1 cellular context compared by ENCODE assay signal in the genomic region with DNA sequence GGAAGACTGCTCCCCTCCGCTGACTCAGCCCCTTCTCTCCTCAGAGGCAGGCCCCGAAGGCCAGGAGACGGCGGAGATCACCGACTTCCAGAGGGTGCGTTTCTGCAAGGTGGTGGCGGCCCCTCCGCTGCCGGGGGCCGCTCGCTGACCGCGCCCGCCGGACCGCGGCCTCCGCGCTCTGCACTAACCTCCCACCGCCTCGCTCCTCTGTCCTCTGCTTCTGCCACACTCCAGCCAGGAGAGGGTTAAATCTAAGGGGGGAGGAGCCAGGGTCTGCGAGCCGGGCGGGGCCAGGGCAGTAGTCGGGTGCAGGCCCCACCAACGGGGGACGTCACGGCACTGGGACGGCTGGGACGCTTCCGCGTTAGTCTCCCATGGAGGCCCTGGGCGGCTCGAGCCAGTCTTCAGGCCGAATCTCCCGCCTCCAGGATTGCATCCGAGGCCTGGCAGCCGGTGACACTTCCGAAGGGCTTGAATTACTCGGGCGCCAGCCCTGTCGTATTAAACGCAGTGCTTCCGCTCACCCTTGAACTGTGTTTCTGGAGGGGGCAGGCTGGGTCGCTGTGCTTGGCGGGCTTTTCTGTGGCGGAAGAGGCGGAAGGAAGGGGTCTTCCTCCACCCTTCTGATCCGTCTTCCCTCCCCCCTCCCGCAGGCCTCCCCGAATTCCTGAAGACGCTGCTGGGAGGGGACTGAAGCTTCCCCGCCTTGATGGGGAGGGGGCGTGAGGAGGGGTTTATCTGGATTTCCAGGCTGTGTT.
A peak's percentile ranks its signal among the peaks of the same experiment; 100 is the strongest.
TF ChIP-seq lines count a peak whose summit lies in the region.

No MANE protein-coding gene starts in this region.

TF ChIP-seq in H1, 55 proteins besides CTCF, POLR2A, EP300 and RAD21:
- TF ChIP-seq JUN (IDR thresholded peaks at IDR 0.05; ENCODE audit: low read depth, low read length) (no peak), SIRT6 (IDR thresholded peaks at IDR 0.05; ENCODE audit: low read length) (no peak), TAF7 (optimal IDR thresholded peaks at IDR 0.05; ENCODE audit: borderline replicate concordance, low read depth, low read length) (peak; percentile 68), TCF12 (IDR thresholded peaks at IDR 0.05; ENCODE audit: low read depth, low read length) (no peak), PHF8 (conservative IDR thresholded peaks at IDR 0.05; ENCODE audit: low read depth, low read length) (peak; percentile 72), MAFK (IDR thresholded peaks at IDR 0.05; ENCODE audit: low read depth, low read length) (no peak), TEAD4 (IDR thresholded peaks at IDR 0.05; ENCODE audit: low read depth, low read length) (no peak), GABPA (IDR thresholded peaks at IDR 0.05; ENCODE audit: borderline replicate concordance, insufficient read depth, low read length) (0 out of 2 replicates have a peak, but pooled peaks have one; percentile 64), SIN3A (conservative IDR thresholded peaks at IDR 0.05 in 1 of 2, IDR thresholded peaks at IDR 0.05 in 1 of 2; ENCODE audit: low read depth in 1 of 2, low read length in 2 of 2) (peak; percentile 60 to 90; a peak in 2 of 4 replicates), SAP30 (IDR thresholded peaks at IDR 0.05; ENCODE audit: insufficient read depth, insufficient replicate concordance, low read length) (peak; percentile 94), ATF2 (IDR thresholded peaks at IDR 0.05; ENCODE audit: low read length) (0 out of 2 replicates have a peak, but pooled peaks have one; percentile 9), CREB1 (IDR thresholded peaks at IDR 0.05) (peak; percentile 77), YY1 (IDR thresholded peaks at IDR 0.05; ENCODE audit: low read depth, low read length) (no peak), JUND (IDR thresholded peaks at IDR 0.05; ENCODE audit: low read length) (no peak), EZH2 (IDR thresholded peaks at IDR 0.05; ENCODE audit: low read depth, low read length, severe bottlenecking) (no peak), NRF1 (IDR thresholded peaks at IDR 0.05; ENCODE audit: low read depth, low read length) (no peak), FOSL1 (IDR thresholded peaks at IDR 0.05; ENCODE audit: insufficient read depth, low read depth, low read length) (no peak), HDAC6 (IDR thresholded peaks at IDR 0.05; ENCODE audit: low read depth, low read length) (no peak), BCL11A (IDR thresholded peaks at IDR 0.05; ENCODE audit: low read depth in 2 of 2, low read length in 2 of 2) (no peak), RNF2 (IDR thresholded peaks at IDR 0.05; ENCODE audit: borderline replicate concordance, low read depth, low read length, missing control alignments, poor library complexity, severe bottlenecking) (no peak), GTF2F1 (IDR thresholded peaks at IDR 0.05; ENCODE audit: borderline replicate concordance, low read depth, low read length) (no peak), ZNF274 (IDR thresholded peaks at IDR 0.05; ENCODE audit: borderline replicate concordance, extremely low read depth, low read length) (no peak), KDM4A (IDR thresholded peaks at IDR 0.05; ENCODE audit: low read depth, low read length, severe bottlenecking) (no peak), ASH2L (IDR thresholded peaks at IDR 0.05; ENCODE audit: low read length) (peak; percentile 52), NANOG (IDR thresholded peaks at IDR 0.05; ENCODE audit: insufficient read depth, low read depth, low read length, poor library complexity, severe bottlenecking) (no peak), POLR2AphosphoS5 (IDR thresholded peaks at IDR 0.05; ENCODE audit: low read depth, low read length) (no peak; the same call in 1 of the 2 replicates), CBX5 (IDR thresholded peaks at IDR 0.05; ENCODE audit: low read depth, low read length) (no peak), SP4 (IDR thresholded peaks at IDR 0.05; ENCODE audit: low read length) (no peak; the same call in none of the 2 replicates), RBBP5 (IDR thresholded peaks at IDR 0.05; ENCODE audit: borderline replicate concordance, low read depth, low read length) (0 out of 2 replicates have a peak, but pooled peaks have one; percentile 41), CBX8 (IDR thresholded peaks at IDR 0.05; ENCODE audit: borderline replicate concordance, low read depth, low read length) (no peak), TAF1 (IDR thresholded peaks at IDR 0.05; ENCODE audit: low read depth, low read length) (peak; percentile 88), KDM1A (IDR thresholded peaks at IDR 0.05; ENCODE audit: borderline replicate concordance, low read length) (no peak), CTBP2 (IDR thresholded peaks at IDR 0.05; ENCODE audit: borderline replicate concordance, insufficient read depth, insufficient read length, low read length) (peak; percentile 34), BRCA1 (IDR thresholded peaks at IDR 0.05; ENCODE audit: low read depth, low read length) (no peak), POU5F1 (IDR thresholded peaks at IDR 0.05; ENCODE audit: low read depth, low read length) (no peak), HDAC2 (IDR thresholded peaks at IDR 0.05; ENCODE audit: borderline replicate concordance in 1 of 2, low read depth in 2 of 2, low read length in 2 of 2) (0 out of 4 replicates have a peak, but pooled peaks of 1 of the 2 experiments have one; percentile 29), RXRA (IDR thresholded peaks at IDR 0.05; ENCODE audit: insufficient read depth, low read depth, low read length) (no peak), CHD2 (IDR thresholded peaks at IDR 0.05; ENCODE audit: low read length) (no peak), SP1 (IDR thresholded peaks at IDR 0.05; ENCODE audit: low read depth, low read length) (peak; percentile 80; the same call in 1 of the 2 replicates), RFX5 (IDR thresholded peaks at IDR 0.05; ENCODE audit: borderline replicate concordance, low read depth, low read length) (no peak), CHD1 (IDR thresholded peaks at IDR 0.05; ENCODE audit: low read depth, low read length) (no peak), SP2 (IDR thresholded peaks at IDR 0.05; ENCODE audit: low read length) (no peak), USF2 (IDR thresholded peaks at IDR 0.05; ENCODE audit: low read length) (no peak; the same call in 1 of the 2 replicates), BACH1 (IDR thresholded peaks at IDR 0.05; ENCODE audit: low read length) (no peak; the same call in 1 of the 2 replicates), EGR1 (IDR thresholded peaks at IDR 0.05; ENCODE audit: borderline replicate concordance, low read depth, low read length) (no peak), TBP (IDR thresholded peaks at IDR 0.05; ENCODE audit: low read depth, low read length) (peak; percentile 85), CEBPB (IDR thresholded peaks at IDR 0.05; ENCODE audit: low read depth, low read length) (0 out of 2 replicates have a peak, but pooled peaks have one; percentile 0), SUZ12 (IDR thresholded peaks at IDR 0.05; ENCODE audit: low read length) (no peak), KDM5A (IDR thresholded peaks at IDR 0.05; ENCODE audit: low read length) (no peak), SRF (IDR thresholded peaks at IDR 0.05; ENCODE audit: low read depth, low read length) (no peak), SIX5 (IDR thresholded peaks at IDR 0.05; ENCODE audit: low read depth, low read length) (no peak), CHD7 (IDR thresholded peaks at IDR 0.05; ENCODE audit: insufficient replicate concordance, low read length) (no peak)
- TF ChIP-seq, protein P1, sequence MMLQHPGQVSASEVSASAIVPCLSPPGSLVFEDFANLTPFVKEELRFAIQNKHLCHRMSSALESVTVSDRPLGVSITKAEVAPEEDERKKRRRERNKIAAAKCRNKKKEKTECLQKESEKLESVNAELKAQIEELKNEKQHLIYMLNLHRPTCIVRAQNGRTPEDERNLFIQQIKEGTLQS (IDR thresholded peaks at IDR 0.05; ENCODE audit: insufficient read depth, low read depth, low read length) = no peak
- TF ChIP-seq, protein P2, sequence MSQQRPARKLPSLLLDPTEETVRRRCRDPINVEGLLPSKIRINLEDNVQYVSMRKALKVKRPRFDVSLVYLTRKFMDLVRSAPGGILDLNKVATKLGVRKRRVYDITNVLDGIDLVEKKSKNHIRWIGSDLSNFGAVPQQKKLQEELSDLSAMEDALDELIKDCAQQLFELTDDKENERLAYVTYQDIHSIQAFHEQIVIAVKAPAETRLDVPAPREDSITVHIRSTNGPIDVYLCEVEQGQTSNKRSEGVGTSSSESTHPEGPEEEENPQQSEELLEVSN (IDR thresholded peaks at IDR 0.05) = peak; percentile 77
- TF ChIP-seq, protein P3, sequence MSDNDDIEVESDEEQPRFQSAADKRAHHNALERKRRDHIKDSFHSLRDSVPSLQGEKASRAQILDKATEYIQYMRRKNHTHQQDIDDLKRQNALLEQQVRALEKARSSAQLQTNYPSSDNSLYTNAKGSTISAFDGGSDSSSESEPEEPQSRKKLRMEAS (IDR thresholded peaks at IDR 0.05) = peak; percentile 40; the same call in 1 of the 2 replicates
